1 cellular context compared by ENCODE assay signal in the genomic region with DNA sequence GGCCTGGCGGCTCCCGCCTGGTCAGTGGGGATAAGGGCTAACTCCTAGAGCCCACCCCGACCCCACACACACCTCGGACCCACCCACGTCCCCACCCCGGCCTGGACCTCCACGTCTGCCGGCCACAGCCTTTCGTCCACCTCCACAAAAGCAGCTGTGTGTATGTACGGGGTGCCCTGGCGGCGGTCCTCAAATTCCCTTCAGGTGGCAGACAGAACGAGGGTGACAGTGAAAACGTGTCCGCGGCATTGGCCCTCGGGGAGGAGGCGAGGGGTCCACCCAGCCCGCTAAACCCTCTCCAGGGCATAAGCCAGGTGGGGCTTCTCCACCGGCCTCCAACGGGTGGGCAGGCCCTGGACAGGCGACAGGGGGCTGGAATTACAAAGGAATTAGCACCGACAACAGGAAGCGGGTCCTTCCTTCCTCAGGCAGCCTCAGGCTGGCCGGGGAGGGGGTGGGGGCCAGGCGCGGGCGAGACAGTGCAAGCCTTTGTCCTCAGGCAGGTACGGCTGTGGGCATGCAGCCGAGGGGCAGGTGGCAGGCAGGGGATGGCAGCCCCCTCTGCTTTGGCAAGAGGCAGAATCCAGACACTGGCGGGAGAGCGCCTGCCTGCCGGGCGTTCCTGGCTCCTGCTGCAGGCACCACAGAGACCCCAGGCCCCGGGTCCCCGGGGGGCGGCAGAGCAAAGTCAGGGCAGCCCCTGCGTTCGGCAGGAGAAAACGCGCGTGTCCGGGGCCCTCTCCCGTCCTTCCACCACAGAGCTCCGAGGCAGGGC.
TF ChIP-seq lines count a peak whose summit lies in the region.

No MANE protein-coding gene starts in this region.

TF ChIP-seq in HepG2, 621 proteins besides CTCF, POLR2A, EP300 and RAD21 (continued from another document):
- TF ChIP-seq, protein P1, sequence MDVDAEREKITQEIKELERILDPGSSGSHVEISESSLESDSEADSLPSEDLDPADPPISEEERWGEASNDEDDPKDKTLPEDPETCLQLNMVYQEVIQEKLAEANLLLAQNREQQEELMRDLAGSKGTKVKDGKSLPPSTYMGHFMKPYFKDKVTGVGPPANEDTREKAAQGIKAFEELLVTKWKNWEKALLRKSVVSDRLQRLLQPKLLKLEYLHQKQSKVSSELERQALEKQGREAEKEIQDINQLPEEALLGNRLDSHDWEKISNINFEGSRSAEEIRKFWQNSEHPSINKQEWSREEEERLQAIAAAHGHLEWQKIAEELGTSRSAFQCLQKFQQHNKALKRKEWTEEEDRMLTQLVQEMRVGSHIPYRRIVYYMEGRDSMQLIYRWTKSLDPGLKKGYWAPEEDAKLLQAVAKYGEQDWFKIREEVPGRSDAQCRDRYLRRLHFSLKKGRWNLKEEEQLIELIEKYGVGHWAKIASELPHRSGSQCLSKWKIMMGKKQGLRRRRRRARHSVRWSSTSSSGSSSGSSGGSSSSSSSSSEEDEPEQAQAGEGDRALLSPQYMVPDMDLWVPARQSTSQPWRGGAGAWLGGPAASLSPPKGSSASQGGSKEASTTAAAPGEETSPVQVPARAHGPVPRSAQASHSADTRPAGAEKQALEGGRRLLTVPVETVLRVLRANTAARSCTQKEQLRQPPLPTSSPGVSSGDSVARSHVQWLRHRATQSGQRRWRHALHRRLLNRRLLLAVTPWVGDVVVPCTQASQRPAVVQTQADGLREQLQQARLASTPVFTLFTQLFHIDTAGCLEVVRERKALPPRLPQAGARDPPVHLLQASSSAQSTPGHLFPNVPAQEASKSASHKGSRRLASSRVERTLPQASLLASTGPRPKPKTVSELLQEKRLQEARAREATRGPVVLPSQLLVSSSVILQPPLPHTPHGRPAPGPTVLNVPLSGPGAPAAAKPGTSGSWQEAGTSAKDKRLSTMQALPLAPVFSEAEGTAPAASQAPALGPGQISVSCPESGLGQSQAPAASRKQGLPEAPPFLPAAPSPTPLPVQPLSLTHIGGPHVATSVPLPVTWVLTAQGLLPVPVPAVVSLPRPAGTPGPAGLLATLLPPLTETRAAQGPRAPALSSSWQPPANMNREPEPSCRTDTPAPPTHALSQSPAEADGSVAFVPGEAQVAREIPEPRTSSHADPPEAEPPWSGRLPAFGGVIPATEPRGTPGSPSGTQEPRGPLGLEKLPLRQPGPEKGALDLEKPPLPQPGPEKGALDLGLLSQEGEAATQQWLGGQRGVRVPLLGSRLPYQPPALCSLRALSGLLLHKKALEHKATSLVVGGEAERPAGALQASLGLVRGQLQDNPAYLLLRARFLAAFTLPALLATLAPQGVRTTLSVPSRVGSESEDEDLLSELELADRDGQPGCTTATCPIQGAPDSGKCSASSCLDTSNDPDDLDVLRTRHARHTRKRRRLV (CRISPR knock-in tag; IDR thresholded peaks at IDR 0.05) = 0 out of 2 replicates have a peak, but pooled peaks have one; percentile 48
- peak; percentile 50 for TF ChIP-seq ZBTB38 (CRISPR knock-in tag; IDR thresholded peaks at IDR 0.05)
- 0 out of 2 replicates have a peak, but pooled peaks have one; percentile 16 for TF ChIP-seq KDM5B (CRISPR knock-in tag; IDR thresholded peaks at IDR 0.05; ENCODE audit: borderline replicate concordance)
- 0 out of 2 replicates have a peak, but pooled peaks have one; percentile 49 for TF ChIP-seq ZNF724P (CRISPR knock-in tag; IDR thresholded peaks at IDR 0.05; ENCODE audit: borderline replicate concordance)
- TF ChIP-seq SKI (IDR thresholded peaks at IDR 0.05; ENCODE audit: partially characterized antibody) = no peak
- 0 out of 2 replicates have a peak, but pooled peaks have one; percentile 19 for TF ChIP-seq TMF1 (CRISPR knock-in tag; IDR thresholded peaks at IDR 0.05; ENCODE audit: low read depth)
- TF ChIP-seq ZNF160 (CRISPR knock-in tag; IDR thresholded peaks at IDR 0.05) = no peak
- 0 out of 2 replicates have a peak, but pooled peaks have one; percentile 28 for TF ChIP-seq POGZ (CRISPR knock-in tag; IDR thresholded peaks at IDR 0.05)
TF ChIP-seq in HepG2: peak in this region for 17.
